14 cellular contexts compared by ENCODE assay signal in the genomic region with DNA sequence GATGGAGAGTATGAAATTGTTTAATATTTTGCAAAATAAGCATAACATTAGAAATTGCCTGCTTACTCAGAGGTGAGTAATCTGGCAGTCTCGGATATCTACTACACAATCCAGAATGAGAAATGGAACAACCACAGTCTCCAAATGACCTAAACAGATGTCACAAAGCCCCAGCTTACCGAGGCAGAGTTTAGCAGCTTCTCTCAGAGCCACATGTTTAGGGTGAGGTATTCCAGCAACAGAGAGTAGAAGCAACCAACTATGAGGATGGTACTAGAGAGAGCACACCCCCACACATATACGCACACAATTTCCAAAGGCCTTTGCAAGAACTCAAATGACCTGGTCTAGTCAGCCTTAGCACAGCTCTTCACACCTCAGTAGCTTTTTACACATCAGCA.
A peak's percentile ranks its signal among the peaks of the same experiment; 100 is the strongest.
DNase-seq lines count a peak whose midpoint lies in the region; ATAC-seq and TF ChIP-seq lines count a peak whose summit lies in the region.
"Had no signal": no experiment of that assay in that cellular context is flagged by ENCODE, and none has a peak within 500 bp of the region (broad histone marks: within the 10 kb centered on the region; RNA-seq: fewer than 3 reads in every experiment).

No MANE protein-coding gene starts in this region.

- H3K27me3 ChIP-seq in fibroblast of lung (ENCODE audit: control insufficient read depth, insufficient read depth, low read length) (no peaks in the 10 kb centered on the region), neural progenitor cell (no peaks in the 10 kb centered on the region)
- H3K27me3 ChIP-seq: esophagus muscularis mucosa had no signal

- H3K36me3 Mint-ChIP-seq in neural progenitor cell (no peaks in the 10 kb centered on the region), chondrocyte (ENCODE audit: low read depth) (no peaks in the 10 kb centered on the region)
- no peaks in the 10 kb centered on the region for H3K36me3 Mint-ChIP-seq in activated T-helper 2 cell treated with anti-CD3 and anti-CD28 coated beads, Interferon-gamma antibody, Interleukin-2, Interleukin-4, amounts not matched to agents 10 μg/mL and 5 μg/mL and 100 μg/mL, durations not matched to agents 14 hours and 24 hours and 36 hours (ENCODE audit: low read depth)
- H3K36me3 Mint-ChIP-seq: IgD-negative memory B cell, natural killer cell had no signal

- H3K4me3 Mint-ChIP-seq in neural progenitor cell (no peak overlapping the region), chondrocyte (ENCODE audit: unreplicated experiment) (no peak overlapping the region)
- no peak overlapping the region for H3K4me3 Mint-ChIP-seq in activated T-helper 2 cell treated with anti-CD3 and anti-CD28 coated beads, Interferon-gamma antibody, Interleukin-2, Interleukin-4, amounts not matched to agents 10 μg/mL and 5 μg/mL and 100 μg/mL, durations not matched to agents 14 hours and 24 hours and 36 hours (ENCODE audit: low read depth)
- H3K4me3 Mint-ChIP-seq: IgD-negative memory B cell, natural killer cell had no signal

- H3K4me3 ChIP-seq in fibroblast of lung (replicated peaks in 1 of 4; ENCODE audit: control extremely low read depth in 1 of 4, insufficient read depth in 1 of 4, low read depth in 3 of 4, low read length in 4 of 4), result no peak overlapping the region
- no peak overlapping the region for H3K4me3 ChIP-seq in neural progenitor cell
- H3K4me3 ChIP-seq: esophagus muscularis mucosa had no signal

- H4K20me1 ChIP-seq in fibroblast of lung (ENCODE audit: control insufficient read depth, extremely low read depth, insufficient read depth, low read length) (no peaks in the 10 kb centered on the region), neural progenitor cell (ENCODE audit: low read depth) (no peaks in the 10 kb centered on the region)

- H3K27ac ChIP-seq in fibroblast of lung (ENCODE audit: insufficient read depth, low read length), result no peak overlapping the region
- H3K27ac ChIP-seq in neural progenitor cell, result no peak overlapping the region
- H3K27ac ChIP-seq: esophagus muscularis mucosa had no signal

- H3K9ac ChIP-seq in fibroblast of lung (ENCODE audit: insufficient read depth, low read length) (no peak overlapping the region), neural progenitor cell (no peak overlapping the region)

- no peaks in the 10 kb centered on the region for H3K9me3 Mint-ChIP-seq in neural progenitor cell
- no peaks in the 10 kb centered on the region for H3K9me3 Mint-ChIP-seq in activated T-helper 2 cell treated with anti-CD3 and anti-CD28 coated beads, Interferon-gamma antibody, Interleukin-2, Interleukin-4, amounts not matched to agents 10 μg/mL and 5 μg/mL and 100 μg/mL, durations not matched to agents 14 hours and 24 hours and 36 hours
- no peaks in the 10 kb centered on the region for H3K9me3 Mint-ChIP-seq in chondrocyte (ENCODE audit: low read depth)

- H2AFZ ChIP-seq in fibroblast of lung (ENCODE audit: low read length) (no peak overlapping the region), neural progenitor cell (replicated peaks) (peak overlapping the region; percentile 21)

- intact Hi-C loops in activated T-helper 2 cell treated with anti-CD3 and anti-CD28 coated beads, Interferon-gamma antibody, Interleukin-2, Interleukin-4, amounts not matched to agents 10 μg/mL and 5 μg/mL and 100 μg/mL, durations not matched to agents 14 hours and 24 hours and 36 hours (cut with micrococcal nuclease), result no loop called here

- H3K9me3 ChIP-seq in fibroblast of lung (ENCODE audit: control insufficient read depth, insufficient read depth, low read depth, low read length) (no peaks in the 10 kb centered on the region), neural progenitor cell (ENCODE audit: low read depth) (no peaks in the 10 kb centered on the region)
- H3K9me3 ChIP-seq: esophagus muscularis mucosa had no signal

- H3K36me3 ChIP-seq in fibroblast of lung (ENCODE audit: control insufficient read depth, insufficient read depth, low read length), result no peaks in the 10 kb centered on the region
- H3K36me3 ChIP-seq in neural progenitor cell, result no peaks in the 10 kb centered on the region
- H3K36me3 ChIP-seq: esophagus muscularis mucosa had no signal

- no peaks in the 10 kb centered on the region for H3K4me1 Mint-ChIP-seq in neural progenitor cell
- H3K4me1 Mint-ChIP-seq in activated T-helper 2 cell treated with anti-CD3 and anti-CD28 coated beads, Interferon-gamma antibody, Interleukin-2, Interleukin-4, amounts not matched to agents 10 μg/mL and 5 μg/mL and 100 μg/mL, durations not matched to agents 14 hours and 24 hours and 36 hours (ENCODE audit: low read depth), result no peaks in the 10 kb centered on the region
- peaks cover 12% of the 10 kb centered on the region for H3K4me1 Mint-ChIP-seq in chondrocyte (ENCODE audit: low read depth)
- H3K4me1 Mint-ChIP-seq: IgD-negative memory B cell, natural killer cell had no signal

- H3K4me1 ChIP-seq in fibroblast of lung (ENCODE audit: control insufficient read depth, extremely low read depth, insufficient read depth, low read length) (peaks cover 3% of the 10 kb centered on the region), neural progenitor cell (peaks cover 8% of the 10 kb centered on the region)
- H3K4me1 ChIP-seq: esophagus muscularis mucosa had no signal

- no peak for ATAC-seq in GM18873 (IDR thresholded peaks at IDR 0.05; ENCODE audit: low FRiP score, unreplicated experiment)
- ATAC-seq: natural killer cell had no signal

- no peaks in the 10 kb centered on the region for H3F3A ChIP-seq in neural progenitor cell (ENCODE audit: low read depth)

- H3K79me2 ChIP-seq in fibroblast of lung (ENCODE audit: control insufficient read depth, insufficient read depth, low read length), result no peaks in the 10 kb centered on the region
- H3K79me2 ChIP-seq in neural progenitor cell (ENCODE audit: low read depth), result no peaks in the 10 kb centered on the region

- TF ChIP-seq CTCF in fibroblast of lung (conservative IDR thresholded peaks at IDR 0.05 in 1 of 2, IDR thresholded peaks at IDR 0.05 in 1 of 2; ENCODE audit: low read depth in 1 of 2, low read length in 2 of 2), result no peak
- no peak for TF ChIP-seq CTCF in neural progenitor cell (IDR thresholded peaks at IDR 0.05)
- TF ChIP-seq CTCF in chondrocyte (IDR thresholded peaks at IDR 0.05), result no peak

- H3K27ac Mint-ChIP-seq in neural progenitor cell (no peak overlapping the region), chondrocyte (ENCODE audit: unreplicated experiment) (no peak overlapping the region)
- H3K27ac Mint-ChIP-seq in activated T-helper 2 cell treated with anti-CD3 and anti-CD28 coated beads, Interferon-gamma antibody, Interleukin-2, Interleukin-4, amounts not matched to agents 10 μg/mL and 5 μg/mL and 100 μg/mL, durations not matched to agents 14 hours and 24 hours and 36 hours, result no peak overlapping the region
- H3K27ac Mint-ChIP-seq: IgD-negative memory B cell, natural killer cell had no signal

- DNase-seq in EH (ENCODE audit: low read depth) (peak; percentile 71), RKO (ENCODE audit: low spot score) (peak; percentile 49), fibroblast of lung (ENCODE audit: low read depth in 2 of 2) (peak; percentile 83 to 91), neural progenitor cell (ENCODE audit: low spot score) (no peak), chondrocyte (ENCODE audit: low spot score) (no peak)
- no peak for DNase-seq in activated T-helper 2 cell treated with anti-CD3 and anti-CD28 coated beads, Interferon-gamma antibody, Interleukin-2, Interleukin-4, amounts not matched to agents 10 μg/mL and 5 μg/mL and 100 μg/mL, durations not matched to agents 14 hours and 24 hours and 36 hours (ENCODE audit: low spot score)
- no peak for DNase-seq in activated effector memory CD4-positive, alpha-beta T cell treated with Interleukin-2 at 50 U/mL for 16 hours
- DNase-seq: natural killer cell, NCI-H187 treated with DMSO at 0.1 percent for 48 hours, NCI-H526, SHP77 had no signal

- H3K27me3 Mint-ChIP-seq in neural progenitor cell (ENCODE audit: insufficient read depth, low read depth) (peaks cover 2% of the 10 kb centered on the region), chondrocyte (ENCODE audit: low read depth) (no peaks in the 10 kb centered on the region)
- H3K27me3 Mint-ChIP-seq in activated T-helper 2 cell treated with anti-CD3 and anti-CD28 coated beads, Interferon-gamma antibody, Interleukin-2, Interleukin-4, amounts not matched to agents 10 μg/mL and 5 μg/mL and 100 μg/mL, durations not matched to agents 14 hours and 24 hours and 36 hours (ENCODE audit: low read depth), result no peaks in the 10 kb centered on the region
- H3K27me3 Mint-ChIP-seq: IgD-negative memory B cell had no signal

- H3K4me2 ChIP-seq in fibroblast of lung (ENCODE audit: extremely low read depth, insufficient read depth, low read length) (no peak overlapping the region), neural progenitor cell (no peak overlapping the region)

Comparison
In these comparisons a context has a peak if more than half of its experiments do, and no peak if none do; other contexts are left out.
1. DNase-seq: peak in EH (single experiment), RKO (single experiment) and fibroblast of lung (2 of 2); none in neural progenitor cell (single experiment), activated T-helper 2 cell treated with anti-CD3 and anti-CD28 coated beads, Interferon-gamma antibody, Interleukin-2, Interleukin-4, amounts not matched to agents 10 μg/mL and 5 μg/mL and 100 μg/mL, durations not matched to agents 14 hours and 24 hours and 36 hours (single experiment), chondrocyte (single experiment) and activated effector memory CD4-positive, alpha-beta T cell treated with Interleukin-2 at 50 U/mL for 16 hours (single experiment).